17 cellular contexts compared by ENCODE assay signal in the genomic region with DNA sequence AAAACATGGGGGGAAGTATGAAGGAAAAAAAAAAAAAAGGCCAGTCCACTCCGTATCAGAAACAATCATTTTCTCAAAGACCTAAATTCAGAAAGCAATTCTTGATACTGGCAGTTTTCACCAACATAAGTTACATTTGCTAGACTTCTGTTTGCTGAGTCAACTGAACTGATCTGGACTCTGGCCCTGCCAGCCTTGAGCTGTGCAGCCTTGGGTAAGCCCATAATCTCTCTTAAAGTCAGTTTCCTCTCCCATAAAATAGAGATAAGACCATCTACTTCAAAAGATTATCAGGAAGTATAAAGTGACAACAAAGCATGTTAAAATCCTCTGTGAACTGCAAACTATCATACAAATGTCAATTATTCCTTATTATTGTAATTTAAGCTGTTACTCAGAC.
A peak's percentile ranks its signal among the peaks of the same experiment; 100 is the strongest.
DNase-seq lines count a peak whose midpoint lies in the region; ATAC-seq and TF ChIP-seq lines count a peak whose summit lies in the region.
"Had no signal": no experiment of that assay in that cellular context is flagged by ENCODE, and none has a peak within 500 bp of the region (broad histone marks: within the 10 kb centered on the region; RNA-seq: fewer than 3 reads in every experiment).

No MANE protein-coding gene starts in this region.

- TF ChIP-seq CTCF in body of pancreas (IDR thresholded peaks at IDR 0.05) (no peak), right lobe of liver (IDR thresholded peaks at IDR 0.05) (no peak)

- H3K4me3 ChIP-seq in body of pancreas = no peak overlapping the region
- H3K4me3 ChIP-seq in right lobe of liver = no peak overlapping the region
- H3K4me3 ChIP-seq: left lung, PC-9, right atrium auricular region, SJCRH30 had no signal

- no peak overlapping the region for H3K27ac ChIP-seq in body of pancreas
- H3K27ac ChIP-seq in right lobe of liver = peak overlapping the region in 1 of 3 donors; percentile 62
- H3K27ac ChIP-seq: left lung, neutrophil, PC-9, right atrium auricular region, SJCRH30 had no signal

- peak; percentile 60 for DNase-seq in NCI-H82 (lab: John Stamatoyannopoulos, UW)
- peak; percentile 22 to 62 (median 32) for DNase-seq in body of pancreas
- peak; percentile 34 to 71 (median 63) for DNase-seq in right lobe of liver
- no peak for DNase-seq in mesenteric fat pad (ENCODE audit: low spot score)
- no peak for DNase-seq in pons (ENCODE audit: low spot score)
- DNase-seq: activated B cell treated with CpG ODN at 0.5 μM for 24 hours; activated T-cell treated with anti-CD3 and anti-CD28 coated beads, Interleukin-2, amount 50 U/mL, for 72 hours; Calu3; dermis blood vessel endothelial cell; left lung; PC-9; SJCRH30; stimulated activated naive CD4-positive, alpha-beta T cell had no signal

- peak; percentile 56 for ATAC-seq in body of pancreas
- ATAC-seq in right lobe of liver = peak; percentile 90 to 94 (median 92)
- no peak for ATAC-seq in GM21786 (IDR thresholded peaks at IDR 0.05; ENCODE audit: unreplicated experiment)
- ATAC-seq in GM18873 (IDR thresholded peaks at IDR 0.05; ENCODE audit: low FRiP score, unreplicated experiment) = no peak
- ATAC-seq: activated T-cell treated with anti-CD3 and anti-CD28 coated beads, Interleukin-2, amount 50 U/mL, for 72 hours; left lung had no signal

- TF ChIP-seq POLR2A in body of pancreas (IDR thresholded peaks at IDR 0.05) (no peak), right lobe of liver (IDR thresholded peaks at IDR 0.05) (no peak)

- H3K36me3 ChIP-seq in body of pancreas (replicated peaks in 1 of 2; ENCODE audit: insufficient read depth in 1 of 2, low read depth in 2 of 2) (no peaks in the 10 kb centered on the region), right lobe of liver (no peaks in the 10 kb centered on the region)
- H3K36me3 ChIP-seq: left lung, right atrium auricular region, SJCRH30 had no signal

- no peaks in the 10 kb centered on the region for H3K27me3 ChIP-seq in body of pancreas
- H3K27me3 ChIP-seq in right lobe of liver = no peaks in the 10 kb centered on the region
- H3K27me3 ChIP-seq: left lung, neutrophil, right atrium auricular region, SJCRH30 had no signal

- intact Hi-C loops in body of pancreas (cut with DNase I) = no loop called here
- intact Hi-C loops in right lobe of liver (cut with DNase I) = no loop called here

- 23 to 29% methylated on average over 1 of the region's 1 CpG for WGBS in body of pancreas, 2 donors
- WGBS in right lobe of liver (ENCODE audit: insufficient coverage, low coverage, low lambda C conversion rate, missing lambda C conversion rate) = 22% methylated on average over 1 of the region's 1 CpG

- H3K4me1 ChIP-seq in body of pancreas = peaks cover 13% of the 10 kb centered on the region
- H3K4me1 ChIP-seq in right lobe of liver = peaks cover 0 to 27% (median 10%) of the 10 kb centered on the region in 4 donors
- H3K4me1 ChIP-seq: left lung, right atrium auricular region, SJCRH30 had no signal

- H3K9me3 ChIP-seq in body of pancreas (no peaks in the 10 kb centered on the region), right lobe of liver (no peaks in the 10 kb centered on the region)
- H3K9me3 ChIP-seq: left lung, neutrophil, right atrium auricular region, SJCRH30 had no signal

Comparison
In these comparisons a context has a peak if more than half of its experiments do, and no peak if none do; other contexts are left out.
1. DNase-seq: peak in NCI-H82 (single experiment), body of pancreas (4 of 4) and right lobe of liver (3 of 3); none in mesenteric fat pad (single experiment) and pons (single experiment).
2. ATAC-seq: peak in body of pancreas (single experiment) and right lobe of liver (4 of 4); none in GM21786 (single experiment) and GM18873 (single experiment).